In the genomic region with DNA sequence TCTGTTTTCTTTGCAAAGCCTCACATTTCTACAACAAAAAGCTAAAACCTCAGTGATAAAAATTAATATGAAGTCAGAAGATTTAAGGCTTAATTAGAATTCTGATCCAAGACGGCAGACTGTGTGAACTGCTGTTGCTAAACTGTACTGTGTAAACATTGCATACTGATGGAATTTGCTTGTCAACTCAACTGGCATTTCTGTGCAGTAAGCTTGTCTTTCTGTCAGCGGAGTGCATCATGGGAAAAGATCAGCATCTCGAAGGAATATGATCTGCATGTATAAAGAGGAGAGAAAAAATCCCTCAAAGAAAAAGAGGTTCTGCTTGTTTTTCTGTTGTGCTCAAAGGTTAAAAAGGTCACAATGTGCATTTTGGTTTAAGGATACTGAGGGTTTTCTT, we compare ENCODE assay signal across 25 cellular contexts.
"Had no signal": no experiment of that assay in that cellular context is flagged by ENCODE, and none has a peak within 500 bp of the region (broad histone marks: within the 10 kb centered on the region; RNA-seq: fewer than 3 reads in every experiment).

No MANE protein-coding gene starts in this region.

- H3K4me3 Mint-ChIP-seq: activated CD8-positive, alpha-beta T cell treated with anti-CD3 and anti-CD28 coated beads for 36 hours; activated T-cell treated with anti-CD3 and anti-CD28 coated beads, Interleukin-2, amount 50 U/mL, for 72 hours; T-helper 1 cell treated with Interleukin-12 subunit alpha and Interleukin-12 subunit beta and Interleukin-4 antibody, amounts not matched to agents 30 μg/mL and 1 μg/mL, for 36 hours had no signal

- H3K9me3 ChIP-seq: ascending aorta had no signal

- H3K4me3 ChIP-seq: ascending aorta had no signal

- H3K27me3 Mint-ChIP-seq: activated CD8-positive, alpha-beta T cell treated with anti-CD3 and anti-CD28 coated beads for 36 hours had no signal

- H3K9me3 Mint-ChIP-seq: activated CD8-positive, alpha-beta T cell treated with anti-CD3 and anti-CD28 coated beads for 36 hours; activated T-cell treated with anti-CD3 and anti-CD28 coated beads, Interleukin-2, amount 50 U/mL, for 72 hours; activated T-helper 2 cell treated with anti-CD3 and anti-CD28 coated beads, Interferon-gamma antibody, Interleukin-2, Interleukin-4, amounts not matched to agents 10 μg/mL and 5 μg/mL and 100 μg/mL, durations not matched to agents 14 hours and 24 hours and 36 hours; T-helper 1 cell treated with Interleukin-12 subunit alpha and Interleukin-12 subunit beta and Interleukin-4 antibody, amounts not matched to agents 30 μg/mL and 1 μg/mL, for 36 hours had no signal

- H3K27ac ChIP-seq: ascending aorta had no signal

- DNase-seq: activated CD4-positive, alpha-beta T cell treated with anti-CD3 and anti-CD28 coated beads for 4 hours; activated CD8-positive, alpha-beta memory T cell treated with anti-CD3 and anti-CD28 coated beads, Interleukin-2, amount 50 U/mL, for 4 hours; activated CD8-positive, alpha-beta T cell treated with anti-CD3 and anti-CD28 coated beads for 36 hours; activated naive CD4-positive, alpha-beta T cell treated with anti-CD3 and anti-CD28 coated beads, Interleukin-2, amount 50 U/mL, for 16 hours; activated T-cell treated with anti-CD3 and anti-CD28 coated beads, Interleukin-2, amount 50 U/mL, for 72 hours; amniotic stem cell; KG1; MV-4-11; NCI-H1092 treated with DMSO at 0.1 percent for 48 hours; NCI-H1417 treated with DMSO at 0.1 percent for 48 hours; NCI-H1694; NCI-H2029; NCI-H2107; NCI-H510A treated with DMSO at 0.1 percent for 48 hours; NCI-H69; NK-92 treated with Interleukin-12 subunit alpha and Interleukin-12 subunit beta, amount 100 ng/mL, for 24 hours; OCI-M1; RPMI8226 had no signal

- H3K27me3 ChIP-seq: ascending aorta had no signal

- ATAC-seq: activated CD4-positive, CD25-positive, alpha-beta regulatory T cell treated with anti-CD3 and anti-CD28 coated beads, Interleukin-2, amount 50 U/mL, for 24 hours; activated CD8-positive, alpha-beta T cell treated with anti-CD3 and anti-CD28 coated beads for 36 hours; activated T-cell treated with anti-CD3 and anti-CD28 coated beads, Interleukin-2, amount 50 U/mL, for 72 hours; Panc1; Right ventricle myocardium inferior had no signal

- H3K27ac Mint-ChIP-seq: activated CD8-positive, alpha-beta T cell treated with anti-CD3 and anti-CD28 coated beads for 36 hours; activated T-cell treated with anti-CD3 and anti-CD28 coated beads, Interleukin-2, amount 50 U/mL, for 72 hours; activated T-helper 2 cell treated with anti-CD3 and anti-CD28 coated beads, Interferon-gamma antibody, Interleukin-2, Interleukin-4, amounts not matched to agents 10 μg/mL and 5 μg/mL and 100 μg/mL, durations not matched to agents 14 hours and 24 hours and 36 hours; IgD-negative memory B cell; T-helper 1 cell treated with Interleukin-12 subunit alpha and Interleukin-12 subunit beta and Interleukin-4 antibody, amounts not matched to agents 30 μg/mL and 1 μg/mL, for 36 hours had no signal

- H3K36me3 ChIP-seq: ascending aorta had no signal

- H3K4me1 ChIP-seq: ascending aorta had no signal
